17 cellular contexts compared by ENCODE assay signal in the genomic region with DNA sequence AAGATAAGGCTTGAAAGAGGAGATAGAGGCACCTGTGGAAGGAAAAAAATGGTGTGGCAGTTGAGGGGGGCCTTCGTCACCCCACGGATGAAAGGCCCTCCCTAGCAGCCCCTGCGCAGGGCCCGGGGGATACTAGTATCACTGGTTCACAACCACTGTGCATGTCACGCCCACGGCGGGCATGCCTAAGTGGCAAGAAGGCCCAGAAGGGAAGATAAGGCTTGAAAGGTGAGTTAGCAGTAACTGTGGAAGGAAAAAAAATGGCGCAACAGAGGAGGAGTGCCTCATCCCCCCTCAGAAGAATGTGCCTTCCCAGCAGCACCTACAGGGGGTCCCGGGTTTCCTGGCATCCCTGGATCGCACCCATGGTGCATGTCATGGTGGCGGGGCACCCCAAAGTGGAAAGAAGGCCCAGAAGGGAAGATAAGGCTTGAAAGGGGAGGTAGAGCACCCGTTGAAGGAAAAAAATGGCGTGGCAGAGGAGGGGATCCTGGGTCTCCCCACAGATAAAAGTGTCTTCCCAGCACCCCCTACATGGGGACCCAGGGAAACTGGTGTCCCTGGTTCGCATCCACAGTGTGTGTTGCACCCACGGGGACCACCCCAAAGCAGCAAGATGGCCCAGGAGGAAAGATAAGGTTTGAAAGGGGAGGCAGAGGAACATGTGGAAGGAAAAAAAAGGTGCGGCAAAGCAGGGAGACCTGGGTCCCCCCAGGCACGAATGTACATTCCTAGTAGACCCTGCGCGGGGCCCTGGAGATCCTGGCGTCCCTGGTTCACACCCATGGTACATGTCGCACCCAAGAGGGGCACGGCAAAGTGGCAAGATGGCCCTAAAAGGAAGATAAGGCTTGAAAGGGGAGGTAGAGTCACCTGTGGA.
"Had no signal": no experiment of that assay in that cellular context is flagged by ENCODE, and none has a peak within 500 bp of the region (broad histone marks: within the 10 kb centered on the region; RNA-seq: fewer than 3 reads in every experiment).

No MANE protein-coding gene starts in this region.

- H3K4me1 ChIP-seq: esophagus muscularis mucosa, gastrocnemius medialis, suprapubic skin, thyroid gland had no signal

- H3K4me3 ChIP-seq: esophagus muscularis mucosa, gastrocnemius medialis, smooth muscle cell, suprapubic skin, thyroid gland had no signal

- DNase-seq: effector memory CD4-positive, alpha-beta T cell; gastrocnemius medialis; islet precursor cell; left cardiac atrium; mammary epithelial cell; stimulated activated CD4-positive, alpha-beta T cell treated with anti-CD3 and anti-CD28 coated beads, Interleukin-4, amount 100 ng/mL, for 1 hour; stimulated activated CD8-positive, alpha-beta memory T cell treated with anti-CD3 and anti-CD28 coated beads, Interleukin-4, amount 100 ng/mL, for 48 hours; stimulated activated naive CD8-positive, alpha-beta T cell treated with anti-CD3 and anti-CD28 coated beads, Interleukin-15, Interleukin-2, amounts not matched to agents 100 U/mL and 50 U/mL, for 24 hours; thyroid gland had no signal

- H3K27me3 Mint-ChIP-seq: type B pancreatic cell had no signal

- H3K36me3 Mint-ChIP-seq: type B pancreatic cell had no signal

- H3K36me3 ChIP-seq: esophagus muscularis mucosa, gastrocnemius medialis, neutrophil, suprapubic skin, thyroid gland had no signal

- H3K9me3 ChIP-seq: gastrocnemius medialis, thyroid gland had no signal

- ATAC-seq: gastrocnemius medialis; left cardiac atrium; stimulated activated effector memory CD8-positive, alpha-beta T cell treated with anti-CD3 and anti-CD28 coated beads, Interleukin-12 subunit alpha, Interleukin-12 subunit beta, amount 100 ng/mL, for 72 hours; stimulated activated naive CD8-positive, alpha-beta T cell treated with anti-CD3 and anti-CD28 coated beads, Interleukin-15, Interleukin-2, amounts not matched to agents 100 U/mL and 50 U/mL, for 24 hours had no signal

- H3K27me3 ChIP-seq: gastrocnemius medialis, neutrophil, suprapubic skin, thyroid gland had no signal

- H3K27ac Mint-ChIP-seq: stimulated activated effector memory CD8-positive, alpha-beta T cell treated with anti-CD3 and anti-CD28 coated beads, Interleukin-12 subunit alpha, Interleukin-12 subunit beta, amount 100 ng/mL, for 72 hours; type B pancreatic cell had no signal

- H3K4me1 Mint-ChIP-seq: central memory CD8-positive, alpha-beta T cell; stimulated activated effector memory CD8-positive, alpha-beta T cell treated with anti-CD3 and anti-CD28 coated beads, Interleukin-12 subunit alpha, Interleukin-12 subunit beta, amount 100 ng/mL, for 72 hours had no signal

- H3K27ac ChIP-seq: epithelial cell of prostate, esophagus muscularis mucosa, gastrocnemius medialis, neutrophil, suprapubic skin, thyroid gland had no signal

- H3K4me3 Mint-ChIP-seq: central memory CD8-positive, alpha-beta T cell; stimulated activated effector memory CD8-positive, alpha-beta T cell treated with anti-CD3 and anti-CD28 coated beads, Interleukin-12 subunit alpha, Interleukin-12 subunit beta, amount 100 ng/mL, for 72 hours; type B pancreatic cell had no signal
